20 cellular contexts compared by ENCODE assay signal in genomic region chr6:157272372-157272771, GRCh38. TPM values are rescaled to one million over a fixed set of nuclear protein-coding genes. Genes with fewer than 3 reads are reported as not detected.
A peak's percentile ranks its signal among the peaks of the same experiment; 100 is the strongest.
DNase-seq lines count a peak whose midpoint lies in the region; TF ChIP-seq lines count a peak whose summit lies in the region.
"Had no signal": no experiment of that assay in that cellular context is flagged by ENCODE, and none has a peak within 500 bp of the region (broad histone marks: within the 10 kb centered on the region; RNA-seq: fewer than 3 reads in every experiment).

No MANE protein-coding gene starts in this region.

- H3K36me3 ChIP-seq in testis (ENCODE audit: low read depth, missing control alignments), result no peaks in the 10 kb centered on the region
- H3K36me3 ChIP-seq: MG63 had no signal

- no peak overlapping the region for H3K4me3 ChIP-seq in coronary artery
- H3K4me3 ChIP-seq in testis, result no peak overlapping the region
- H3K4me3 ChIP-seq: MG63 had no signal

- TF ChIP-seq POLR2A in testis (IDR thresholded peaks at IDR 0.05), result no peak

- peaks cover 20% of the 10 kb centered on the region for H3K4me1 ChIP-seq in testis

- intact Hi-C loops in testis (cut with DNase I; ENCODE audit: low total_unique reads), result loop anchor here (10.0 kb wide), 1 partner anchor 238 kb away; no protein-coding TSS in a partner anchor

- H3K27ac ChIP-seq in coronary artery (peak overlapping the region; percentile 80 to 95), testis (peak overlapping the region; percentile 48 to 77)
- H3K27ac ChIP-seq: HL-60 had no signal

- DNase-seq in COLO668 (lab: John Stamatoyannopoulos, UW; ENCODE audit: unreplicated experiment) (peak; percentile 15), DMS53 treated with DMSO at 0.1 percent for 48 hours (lab: John Stamatoyannopoulos, UW; ENCODE audit: unreplicated experiment) (peak; percentile 47), coronary artery (ENCODE audit: low spot score) (peak; percentile 64), testis (no peak), NCI-H2107 treated with DMSO at 0.1 percent for 48 hours (lab: John Stamatoyannopoulos, UW; ENCODE audit: unreplicated experiment) (no peak), NCI-H146 treated with DMSO at 0.1 percent for 48 hours (lab: John Stamatoyannopoulos, UW; ENCODE audit: unreplicated experiment) (no peak)
- no peak for DNase-seq in activated CD4-positive, CD25-positive, alpha-beta regulatory T cell (lab: John Stamatoyannopoulos, UW)
- DNase-seq: ACHN; C1 segment of cervical spinal cord; H7; IMR-90; Kasumi-1; MG63; NCI-H1048; NCI-H1436; NCI-H2029 treated with DMSO at 0.1 percent for 48 hours; NCI-H2171 treated with DMSO at 0.1 percent for 48 hours; NCI-H748 treated with DMSO at 0.1 percent for 48 hours; NK-92 treated with Interleukin-12 subunit alpha and Interleukin-12 subunit beta, amount 100 ng/mL, for 24 hours had no signal

- H3K27me3 ChIP-seq in testis, result no peaks in the 10 kb centered on the region
- H3K27me3 ChIP-seq: MG63 had no signal

- no peak for TF ChIP-seq CTCF in coronary artery (IDR thresholded peaks at IDR 0.05)
- TF ChIP-seq CTCF in testis (IDR thresholded peaks at IDR 0.05), result no peak

- no peaks in the 10 kb centered on the region for H3K9me3 ChIP-seq in testis
- H3K9me3 ChIP-seq: MG63 had no signal

- 84 to 85% methylated on average over 2 to 7 of the region's 7 CpGs for WGBS in testis, 2 donors

RNA-seq across cellular contexts. Expression of gene TMEM242, which starts 50.9 kb away (rescaled TPM):
- total RNA-seq in testis, result 10 to 100 TPM; 10.3 to 11.9 TPM
- polyA plus RNA-seq in testis (ENCODE audit: insufficient read depth, low read depth, low replicate concordance), result 8.9 TPM

Comparison
In these comparisons a context has a peak if more than half of its experiments do, and no peak if none do; other contexts are left out.
1. DNase-seq: peak in COLO668 (single experiment), DMS53 treated with DMSO at 0.1 percent for 48 hours (single experiment) and coronary artery (single experiment); none in testis (single experiment), activated CD4-positive, CD25-positive, alpha-beta regulatory T cell (0 of 4), NCI-H2107 treated with DMSO at 0.1 percent for 48 hours (single experiment) and NCI-H146 treated with DMSO at 0.1 percent for 48 hours (single experiment).